ENCODE assay signal across 8 cellular contexts in the genomic region with DNA sequence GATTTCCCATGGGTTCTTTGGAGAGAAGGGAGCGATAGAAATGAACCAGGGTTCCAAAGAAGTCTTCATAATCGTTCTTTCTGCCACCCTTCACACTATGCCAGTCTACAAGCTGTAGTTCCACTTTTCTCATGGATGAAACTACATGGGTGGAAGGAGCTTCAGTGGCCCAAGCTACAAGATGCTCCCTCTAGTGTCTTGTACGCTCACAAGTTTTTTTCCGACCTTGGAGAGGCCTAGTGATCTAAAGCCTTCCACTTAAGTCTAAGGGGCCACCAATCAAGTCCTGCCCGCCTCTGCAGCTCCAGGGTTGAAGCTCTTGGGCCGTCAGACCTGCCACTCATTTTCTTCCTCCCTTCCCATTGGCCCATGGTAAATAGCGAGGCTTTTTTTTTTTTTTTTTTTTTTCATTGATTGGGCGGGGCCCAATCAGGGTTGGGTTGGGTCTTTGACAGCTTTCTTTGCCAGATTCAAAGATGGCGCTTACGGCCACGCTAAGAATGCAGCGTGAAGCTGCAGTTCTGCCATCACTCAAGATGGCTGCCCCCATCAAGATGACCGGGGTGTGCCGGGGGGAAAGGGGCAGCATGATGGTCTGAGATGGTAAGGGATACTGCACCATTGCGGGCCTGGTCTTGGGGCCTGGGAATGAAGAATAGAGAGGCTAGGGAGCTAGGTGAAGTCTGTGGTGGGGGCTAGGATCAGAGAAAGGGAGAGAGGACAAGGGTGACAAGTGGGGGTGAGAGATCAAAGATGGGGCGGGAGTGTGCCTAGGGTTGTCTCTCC. TPM values are rescaled to one million over a fixed set of nuclear protein-coding genes. Genes with fewer than 3 reads are reported as not detected.
A peak's percentile ranks its signal among the peaks of the same experiment; 100 is the strongest.
DNase-seq lines count a peak whose midpoint lies in the region; ATAC-seq lines count a peak whose summit lies in the region.

TOMM40L (plus strand) TSS at position 527 of the 786 bp plus-strand sequence. CDS start 430 bp downstream, outside the sequence.

- H2AFZ ChIP-seq in mesenchymal stem cell (ENCODE audit: low read depth, low read length), result peak within 1 kb of the TSS; percentile 79

- H2BK12ac ChIP-seq in mesenchymal stem cell (ENCODE audit: low read length in 2 of 2), result peak within 1 kb of the TSS in 1 of 2 experiments; percentile 12

- H3K36me3 ChIP-seq in endocrine pancreas (ENCODE audit: control insufficient read depth, insufficient read depth, low read length) (no peaks in the 10 kb centered on the region), mesenchymal stem cell (ENCODE audit: control insufficient read depth in 1 of 2, insufficient read depth in 2 of 2, low read depth in 1 of 2, low read length in 2 of 2) (peaks cover 22 to 31% of the 10 kb centered on the region in 2 experiments)

- H3K79me1 ChIP-seq in mesenchymal stem cell (replicated peaks; ENCODE audit: low read length, poor library complexity, severe bottlenecking), result peaks cover 14% of the 10 kb centered on the region

- in situ Hi-C loops in Caki2 (cut with HindIII; ENCODE audit: low pct_unique_long_range_greater_than_20kb, low sequenced_read_pairs), result no loop called here

- no peak within 1 kb of the TSS for H2BK5ac ChIP-seq in mesenchymal stem cell (ENCODE audit: low read depth, low read length, poor library complexity, severe bottlenecking)

- no peak within 1 kb of the TSS for H3K27ac ChIP-seq in mesenchymal stem cell (ENCODE audit: low read length, poor library complexity, severe bottlenecking)

- peak within 1 kb of the TSS; percentile 49 for H2BK15ac ChIP-seq in mesenchymal stem cell (ENCODE audit: low read depth, poor library complexity, severe bottlenecking)

- no peak within 1 kb of the TSS for H3K23ac ChIP-seq in mesenchymal stem cell (ENCODE audit: low read length in 2 of 2)

- peak; percentile 93 for ATAC-seq in GM21360 (IDR thresholded peaks at IDR 0.05; ENCODE audit: unreplicated experiment)

- H3K27me3 ChIP-seq in endocrine pancreas (ENCODE audit: control insufficient read depth, insufficient read depth, low read length) (no peaks in the 10 kb centered on the region), mesenchymal stem cell (ENCODE audit: control insufficient read depth in 1 of 2, insufficient read depth in 1 of 2, low read length in 2 of 2) (peaks cover 0 to 6% of the 10 kb centered on the region in 2 experiments)

- peak; percentile 100 for DNase-seq in Caki2 (ENCODE audit: low read depth)
- DNase-seq in HT1080 (ENCODE audit: low read depth), result peak; percentile 100
- DNase-seq in NOMO-1 (lab: John Stamatoyannopoulos, UW; ENCODE audit: unreplicated experiment in 2 of 2), result peak; percentile 99 to 100
- DNase-seq in activated CD8-positive, alpha-beta memory T cell treated with anti-CD3 and anti-CD28 coated beads for 4 hours (ENCODE audit: low read depth in 2 of 2), result peak; percentile 72 to 86
- DNase-seq in mesenchymal stem cell, result peak; percentile 100
- DNase-seq in stimulated activated CD8-positive, alpha-beta memory T cell treated with anti-CD3 and anti-CD28 coated beads, Interleukin-12 subunit alpha, Interleukin-12 subunit beta, amount 100 ng/mL, for 4 hours (ENCODE audit: low read depth), result peak; percentile 73

- H3K9me3 ChIP-seq in endocrine pancreas (ENCODE audit: control insufficient read depth, low read length), result no peaks in the 10 kb centered on the region
- no peaks in the 10 kb centered on the region for H3K9me3 ChIP-seq in mesenchymal stem cell (ENCODE audit: control insufficient read depth, low read length)

- no peak within 1 kb of the TSS for H2AK5ac ChIP-seq in mesenchymal stem cell (ENCODE audit: low read length, severe bottlenecking)

- peak within 1 kb of the TSS in 1 of 2 experiments; percentile 62 for H3K14ac ChIP-seq in mesenchymal stem cell (ENCODE audit: low read length in 2 of 2)

- 7% methylated on average over 15 of the region's 16 CpGs for WGBS in mesenchymal stem cell

- peak within 1 kb of the TSS in 1 of 2 experiments; percentile 90 for H3K4ac ChIP-seq in mesenchymal stem cell (ENCODE audit: low read depth in 1 of 2, low read length in 2 of 2)

- H3K4me3 ChIP-seq in endocrine pancreas (ENCODE audit: control insufficient read depth, insufficient read depth, low read length) (no peak within 1 kb of the TSS), mesenchymal stem cell (ENCODE audit: insufficient read depth in 1 of 2, low read depth in 1 of 2, low read length in 2 of 2) (peak within 1 kb of the TSS; percentile 69 to 91)

- H4K8ac ChIP-seq in mesenchymal stem cell (ENCODE audit: low read length), result peak within 1 kb of the TSS; percentile 94

- peak within 1 kb of the TSS; percentile 87 for H3K4me2 ChIP-seq in mesenchymal stem cell (ENCODE audit: low read length, poor library complexity, severe bottlenecking)

- H3K18ac ChIP-seq in mesenchymal stem cell (ENCODE audit: low read depth in 1 of 2, low read length in 2 of 2), result peak within 1 kb of the TSS; percentile 52 to 58

- H3K4me1 ChIP-seq in endocrine pancreas (ENCODE audit: control insufficient read depth, insufficient read depth, low read length) (no peaks in the 10 kb centered on the region), mesenchymal stem cell (ENCODE audit: control insufficient read depth, insufficient read depth, low read depth, low read length) (peaks cover 15% of the 10 kb centered on the region)

- peak within 1 kb of the TSS; percentile 81 for H4K91ac ChIP-seq in mesenchymal stem cell (ENCODE audit: low read length)

- H3K9ac ChIP-seq in endocrine pancreas (ENCODE audit: control insufficient read depth, insufficient read depth, low read length), result peak within 1 kb of the TSS; percentile 48
- peak within 1 kb of the TSS; percentile 93 for H3K9ac ChIP-seq in mesenchymal stem cell (ENCODE audit: low read length)

- peak within 1 kb of the TSS; percentile 42 for H2BK120ac ChIP-seq in mesenchymal stem cell (ENCODE audit: low read depth, low read length)

RNA-seq across cellular contexts. Expression of gene TOMM40L, which starts in this region (rescaled TPM):
- 7.2 and 9.2 TPM in 2 replicates for total RNA-seq in Caki2 (2014; rRNA removed; shearing (Covaris generic); ENCODE audit: low replicate concordance)
- total RNA-seq in HT1080 (2014; rRNA removed; shearing (Covaris generic)), result 18.2 and 25.8 TPM in 2 replicates
- polyA plus RNA-seq in HT1080 (2015; cell fraction: cytosol; rRNA removed), result 9.5 and 10.5 TPM in 2 replicates
- polyA plus RNA-seq in HT1080 (2015; cell fraction: nucleus; rRNA removed), result 12.3 and 13.4 TPM in 2 replicates
- polyA plus RNA-seq in mesenchymal stem cell (2013, experiment 1 of 2), result 9.0 TPM
- polyA plus RNA-seq in mesenchymal stem cell (2013, experiment 2 of 2), result 8.6 TPM
